In the genomic region with DNA sequence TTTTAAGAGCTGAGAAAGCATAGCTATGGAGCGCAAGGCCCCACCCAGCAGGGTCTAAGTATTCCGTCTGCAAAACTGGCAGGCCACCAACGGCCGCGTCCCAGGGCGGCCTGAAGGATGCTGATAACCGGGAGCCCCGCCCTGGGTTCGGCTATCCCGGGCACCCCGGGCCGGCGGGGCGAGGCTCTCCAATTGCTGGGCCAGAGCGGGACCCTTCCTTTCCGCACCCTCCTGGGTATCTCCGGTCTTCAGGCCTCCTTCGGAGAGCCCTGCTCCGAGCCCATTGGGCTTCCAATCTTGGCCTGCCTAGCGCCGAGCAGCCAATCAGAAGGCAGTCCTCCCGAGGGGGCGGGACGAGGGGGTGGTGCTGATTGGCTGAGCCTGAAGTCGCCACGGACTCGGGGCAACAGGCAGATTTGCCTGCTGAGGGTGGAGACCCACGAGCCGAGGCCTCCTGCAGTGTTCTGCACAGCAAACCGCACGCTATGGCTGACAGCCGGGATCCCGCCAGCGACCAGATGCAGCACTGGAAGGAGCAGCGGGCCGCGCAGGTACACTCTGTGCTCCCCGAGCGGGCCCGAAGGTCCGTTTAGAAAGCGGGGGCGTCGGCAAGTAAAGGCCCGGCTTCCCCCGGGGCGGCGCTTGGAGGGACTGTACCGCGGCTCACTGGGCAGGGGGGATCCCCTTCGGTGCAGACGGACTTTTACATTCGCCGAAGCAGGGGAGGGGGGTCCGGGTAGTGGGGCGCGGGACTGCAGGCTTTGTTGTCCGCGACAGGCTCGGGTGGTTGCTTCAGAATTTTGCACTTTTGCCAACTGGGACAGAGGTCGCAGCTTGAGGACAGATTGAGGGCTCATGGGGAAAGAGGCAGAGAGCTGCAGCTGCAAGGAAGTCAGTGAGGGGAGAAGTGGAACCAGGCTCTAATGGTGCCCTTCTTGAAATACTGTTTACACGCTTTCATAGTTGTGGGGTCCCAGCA, we compare ENCODE assay signal across 1 cellular context.
TF ChIP-seq lines count a peak whose summit lies in the region.

Gene CAT (plus strand): TSS at position 406 of the 979 bp plus-strand sequence. CDS start 80 bp downstream, at position 486.

TF ChIP-seq in K562, 482 proteins besides CTCF, POLR2A, EP300 and RAD21 (continued from another document and continues in another):
- TF ChIP-seq, protein P1, sequence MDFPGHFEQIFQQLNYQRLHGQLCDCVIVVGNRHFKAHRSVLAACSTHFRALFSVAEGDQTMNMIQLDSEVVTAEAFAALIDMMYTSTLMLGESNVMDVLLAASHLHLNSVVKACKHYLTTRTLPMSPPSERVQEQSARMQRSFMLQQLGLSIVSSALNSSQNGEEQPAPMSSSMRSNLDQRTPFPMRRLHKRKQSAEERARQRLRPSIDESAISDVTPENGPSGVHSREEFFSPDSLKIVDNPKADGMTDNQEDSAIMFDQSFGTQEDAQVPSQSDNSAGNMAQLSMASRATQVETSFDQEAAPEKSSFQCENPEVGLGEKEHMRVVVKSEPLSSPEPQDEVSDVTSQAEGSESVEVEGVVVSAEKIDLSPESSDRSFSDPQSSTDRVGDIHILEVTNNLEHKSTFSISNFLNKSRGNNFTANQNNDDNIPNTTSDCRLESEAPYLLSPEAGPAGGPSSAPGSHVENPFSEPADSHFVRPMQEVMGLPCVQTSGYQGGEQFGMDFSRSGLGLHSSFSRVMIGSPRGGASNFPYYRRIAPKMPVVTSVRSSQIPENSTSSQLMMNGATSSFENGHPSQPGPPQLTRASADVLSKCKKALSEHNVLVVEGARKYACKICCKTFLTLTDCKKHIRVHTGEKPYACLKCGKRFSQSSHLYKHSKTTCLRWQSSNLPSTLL (IDR thresholded peaks at IDR 0.05): no peak
- TF ChIP-seq ZNF12 (CRISPR knock-in tag; IDR thresholded peaks at IDR 0.05): peak; percentile 83
- TF ChIP-seq CCNT2 (IDR thresholded peaks at IDR 0.05; ENCODE audit: borderline replicate concordance, extremely low read depth, insufficient read length, low read depth, low read length): peak; percentile 99
- TF ChIP-seq CGGBP1 (CRISPR knock-in tag; IDR thresholded peaks at IDR 0.05): no peak
- TF ChIP-seq WHSC1 (IDR thresholded peaks at IDR 0.05; ENCODE audit: low read length): no peak
- TF ChIP-seq USF2 (CRISPR knock-in tag; IDR thresholded peaks at IDR 0.05): no peak
- TF ChIP-seq JUN (IDR thresholded peaks at IDR 0.05; ENCODE audit: borderline replicate concordance, low read depth, low read length): no peak
- no peak for TF ChIP-seq JUN (CRISPR knock-in tag; IDR thresholded peaks at IDR 0.05; ENCODE audit: borderline replicate concordance)
- no peak for TF ChIP-seq ZNF79 (CRISPR knock-in tag; IDR thresholded peaks at IDR 0.05; ENCODE audit: low read depth)
- TF ChIP-seq NBN (IDR thresholded peaks at IDR 0.05; ENCODE audit: low read depth): no peak; the same call in 1 of the 2 replicates
- peak; percentile 79 for TF ChIP-seq FOXM1 (IDR thresholded peaks at IDR 0.05; ENCODE audit: low read depth)
- TF ChIP-seq FOXM1 (CRISPR knock-in tag; IDR thresholded peaks at IDR 0.05; ENCODE audit: low read depth): no peak
- no peak; the same call in 1 of the 2 replicates for TF ChIP-seq MXI1 (IDR thresholded peaks at IDR 0.05; ENCODE audit: low read depth, low read length)
- no peak for TF ChIP-seq ZNF57 (CRISPR knock-in tag; IDR thresholded peaks at IDR 0.05)
- TF ChIP-seq BCLAF1 (IDR thresholded peaks at IDR 0.05; ENCODE audit: borderline replicate concordance in 1 of 2, control insufficient read depth in 1 of 2, low read depth in 2 of 2, low read length in 1 of 2): 0 out of 4 replicates have a peak, but pooled peaks of 1 of the 2 experiments have one; percentile 56
- 0 out of 2 replicates have a peak, but pooled peaks have one; percentile 32 for TF ChIP-seq ZEB2 (IDR thresholded peaks at IDR 0.05)
- TF ChIP-seq PRPF4 (IDR thresholded peaks at IDR 0.05; ENCODE audit: insufficient read depth, low read depth, low read length, poor library complexity, severe bottlenecking): no peak
- TF ChIP-seq KLF10 (CRISPR knock-in tag; IDR thresholded peaks at IDR 0.05): no peak
- no peak for TF ChIP-seq ADNP (tag; IDR thresholded peaks at IDR 0.05)
- no peak for TF ChIP-seq U2AF1 (optimal IDR thresholded peaks at IDR 0.05; ENCODE audit: low read depth, low read length)
- TF ChIP-seq, protein P2, sequence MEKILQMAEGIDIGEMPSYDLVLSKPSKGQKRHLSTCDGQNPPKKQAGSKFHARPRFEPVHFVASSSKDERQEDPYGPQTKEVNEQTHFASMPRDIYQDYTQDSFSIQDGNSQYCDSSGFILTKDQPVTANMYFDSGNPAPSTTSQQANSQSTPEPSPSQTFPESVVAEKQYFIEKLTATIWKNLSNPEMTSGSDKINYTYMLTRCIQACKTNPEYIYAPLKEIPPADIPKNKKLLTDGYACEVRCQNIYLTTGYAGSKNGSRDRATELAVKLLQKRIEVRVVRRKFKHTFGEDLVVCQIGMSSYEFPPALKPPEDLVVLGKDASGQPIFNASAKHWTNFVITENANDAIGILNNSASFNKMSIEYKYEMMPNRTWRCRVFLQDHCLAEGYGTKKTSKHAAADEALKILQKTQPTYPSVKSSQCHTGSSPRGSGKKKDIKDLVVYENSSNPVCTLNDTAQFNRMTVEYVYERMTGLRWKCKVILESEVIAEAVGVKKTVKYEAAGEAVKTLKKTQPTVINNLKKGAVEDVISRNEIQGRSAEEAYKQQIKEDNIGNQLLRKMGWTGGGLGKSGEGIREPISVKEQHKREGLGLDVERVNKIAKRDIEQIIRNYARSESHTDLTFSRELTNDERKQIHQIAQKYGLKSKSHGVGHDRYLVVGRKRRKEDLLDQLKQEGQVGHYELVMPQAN (IDR thresholded peaks at IDR 0.05; ENCODE audit: borderline replicate concordance): peak; percentile 93
- no peak for TF ChIP-seq HCFC1 (IDR thresholded peaks at IDR 0.05; ENCODE audit: low read depth, low read length)
- no peak for TF ChIP-seq IRF9 (tag; IDR thresholded peaks at IDR 0.05)
- TF ChIP-seq ZNF311 (CRISPR knock-in tag; IDR thresholded peaks at IDR 0.05): no peak
- TF ChIP-seq ZC3H8 (IDR thresholded peaks at IDR 0.05): no peak
- no peak for TF ChIP-seq ZNF584 (CRISPR knock-in tag; IDR thresholded peaks at IDR 0.05; ENCODE audit: low read depth)
- TF ChIP-seq HLTF (IDR thresholded peaks at IDR 0.05): peak; percentile 63; the same call in 1 of the 2 replicates
- TF ChIP-seq TAF1 (IDR thresholded peaks at IDR 0.05; ENCODE audit: control insufficient read depth, extremely low read depth, insufficient read depth, low read length, severe bottlenecking): peak; percentile 19
- no peak for TF ChIP-seq ZNF197 (CRISPR knock-in tag; IDR thresholded peaks at IDR 0.05; ENCODE audit: low read depth)
- TF ChIP-seq ZNF133 (CRISPR knock-in tag; IDR thresholded peaks at IDR 0.05): no peak
- TF ChIP-seq AFF1 (IDR thresholded peaks at IDR 0.05; ENCODE audit: low read depth in 1 of 2, partially characterized antibody in 2 of 2): no peak
- TF ChIP-seq KAT8 (IDR thresholded peaks at IDR 0.05; ENCODE audit: low read depth): no peak
- TF ChIP-seq CAMTA2 (CRISPR knock-in tag; conservative IDR thresholded peaks at IDR 0.05): no peak
- TF ChIP-seq, protein P3, sequence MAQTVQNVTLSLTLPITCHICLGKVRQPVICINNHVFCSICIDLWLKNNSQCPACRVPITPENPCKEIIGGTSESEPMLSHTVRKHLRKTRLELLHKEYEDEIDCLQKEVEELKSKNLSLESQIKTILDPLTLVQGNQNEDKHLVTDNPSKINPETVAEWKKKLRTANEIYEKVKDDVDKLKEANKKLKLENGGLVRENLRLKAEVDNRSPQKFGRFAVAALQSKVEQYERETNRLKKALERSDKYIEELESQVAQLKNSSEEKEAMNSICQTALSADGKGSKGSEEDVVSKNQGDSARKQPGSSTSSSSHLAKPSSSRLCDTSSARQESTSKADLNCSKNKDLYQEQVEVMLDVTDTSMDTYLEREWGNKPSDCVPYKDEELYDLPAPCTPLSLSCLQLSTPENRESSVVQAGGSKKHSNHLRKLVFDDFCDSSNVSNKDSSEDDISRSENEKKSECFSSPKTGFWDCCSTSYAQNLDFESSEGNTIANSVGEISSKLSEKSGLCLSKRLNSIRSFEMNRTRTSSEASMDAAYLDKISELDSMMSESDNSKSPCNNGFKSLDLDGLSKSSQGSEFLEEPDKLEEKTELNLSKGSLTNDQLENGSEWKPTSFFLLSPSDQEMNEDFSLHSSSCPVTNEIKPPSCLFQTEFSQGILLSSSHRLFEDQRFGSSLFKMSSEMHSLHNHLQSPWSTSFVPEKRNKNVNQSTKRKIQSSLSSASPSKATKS (CRISPR knock-in tag; IDR thresholded peaks at IDR 0.05): no peak
- peak; percentile 10; the same call in 1 of the 2 replicates for TF ChIP-seq JUND (IDR thresholded peaks at IDR 0.05; ENCODE audit: borderline replicate concordance, low read depth, low read length)
- peak; percentile 36; the same call in 1 of the 3 replicates for TF ChIP-seq JUND (tag; IDR thresholded peaks at IDR 0.05; ENCODE audit: borderline replicate concordance, low read depth, low read length)
- TF ChIP-seq ARNT (IDR thresholded peaks at IDR 0.05): no peak
- TF ChIP-seq HDAC2 (IDR thresholded peaks at IDR 0.05): 0 out of 2 replicates have a peak, but pooled peaks have one; percentile 50
- TF ChIP-seq FOXJ3 (CRISPR knock-in tag; IDR thresholded peaks at IDR 0.05): no peak
- TF ChIP-seq ETS2 (tag; IDR thresholded peaks at IDR 0.05; ENCODE audit: borderline replicate concordance, poor library complexity, severe bottlenecking): no peak
- peak in 1 of 2 experiments; percentile 44; a peak in 1 of 4 replicates for TF ChIP-seq KDM4B (IDR thresholded peaks at IDR 0.05; ENCODE audit: borderline replicate concordance in 2 of 2, low read depth in 1 of 2)
- no peak for TF ChIP-seq PHTF2 (CRISPR knock-in tag; IDR thresholded peaks at IDR 0.05)
- 0 out of 2 replicates have a peak, but pooled peaks have one; percentile 17 for TF ChIP-seq XRCC5 (IDR thresholded peaks at IDR 0.05; ENCODE audit: low read depth, low read length)
- peak; percentile 95 for TF ChIP-seq ZBTB7A (IDR thresholded peaks at IDR 0.05; ENCODE audit: borderline replicate concordance, control insufficient read depth, low read depth, low read length)
- peak; percentile 96 for TF ChIP-seq ARID1B (IDR thresholded peaks at IDR 0.05)
- TF ChIP-seq ZNF436 (CRISPR knock-in tag; IDR thresholded peaks at IDR 0.05): no peak
- TF ChIP-seq SUPT5H (IDR thresholded peaks at IDR 0.05): peak; percentile 88
- no peak for TF ChIP-seq PHB2 (IDR thresholded peaks at IDR 0.05; ENCODE audit: low read depth)
